Comparison of ENCODE assay signal across 1 cellular context in genomic region chr4:16685536-16685935, GRCh38.
TF ChIP-seq lines count a peak whose summit lies in the region.

No MANE protein-coding gene starts in this region.

TF ChIP-seq in IMR-90, 13 proteins besides CTCF, POLR2A, EP300 and RAD21:
- no peak for TF ChIP-seq CHD1 (IDR thresholded peaks at IDR 0.05; ENCODE audit: low read depth, low read length)
- no peak for TF ChIP-seq CEBPB (IDR thresholded peaks at IDR 0.05; ENCODE audit: low read depth, low read length)
- peak; percentile 41; the same call in 1 of the 2 replicates for TF ChIP-seq BHLHE40 (IDR thresholded peaks at IDR 0.05; ENCODE audit: low read depth, low read length)
- no peak for TF ChIP-seq RCOR1 (IDR thresholded peaks at IDR 0.05; ENCODE audit: insufficient replicate concordance, low read length)
- 0 out of 2 replicates have a peak, but pooled peaks have one; percentile 7 for TF ChIP-seq FOS (IDR thresholded peaks at IDR 0.05; ENCODE audit: low read depth, low read length)
- TF ChIP-seq NFE2L2 (IDR thresholded peaks at IDR 0.05; ENCODE audit: low read depth, low read length), result no peak
- TF ChIP-seq MAZ (IDR thresholded peaks at IDR 0.05; ENCODE audit: borderline replicate concordance, low read depth, low read length), result no peak
- TF ChIP-seq MAFK (IDR thresholded peaks at IDR 0.05; ENCODE audit: low read depth, low read length), result no peak
- TF ChIP-seq RFX5 (IDR thresholded peaks at IDR 0.05; ENCODE audit: low read depth, low read length), result no peak
- TF ChIP-seq MXI1 (IDR thresholded peaks at IDR 0.05; ENCODE audit: borderline replicate concordance, low read depth, low read length), result no peak
- no peak for TF ChIP-seq SMC3 (IDR thresholded peaks at IDR 0.05; ENCODE audit: low read depth, low read length)
- no peak for TF ChIP-seq ELK1 (IDR thresholded peaks at IDR 0.05; ENCODE audit: borderline replicate concordance, low read depth, low read length)
- no peak for TF ChIP-seq USF2 (IDR thresholded peaks at IDR 0.05; ENCODE audit: low read depth, low read length)
